In the genomic region with DNA sequence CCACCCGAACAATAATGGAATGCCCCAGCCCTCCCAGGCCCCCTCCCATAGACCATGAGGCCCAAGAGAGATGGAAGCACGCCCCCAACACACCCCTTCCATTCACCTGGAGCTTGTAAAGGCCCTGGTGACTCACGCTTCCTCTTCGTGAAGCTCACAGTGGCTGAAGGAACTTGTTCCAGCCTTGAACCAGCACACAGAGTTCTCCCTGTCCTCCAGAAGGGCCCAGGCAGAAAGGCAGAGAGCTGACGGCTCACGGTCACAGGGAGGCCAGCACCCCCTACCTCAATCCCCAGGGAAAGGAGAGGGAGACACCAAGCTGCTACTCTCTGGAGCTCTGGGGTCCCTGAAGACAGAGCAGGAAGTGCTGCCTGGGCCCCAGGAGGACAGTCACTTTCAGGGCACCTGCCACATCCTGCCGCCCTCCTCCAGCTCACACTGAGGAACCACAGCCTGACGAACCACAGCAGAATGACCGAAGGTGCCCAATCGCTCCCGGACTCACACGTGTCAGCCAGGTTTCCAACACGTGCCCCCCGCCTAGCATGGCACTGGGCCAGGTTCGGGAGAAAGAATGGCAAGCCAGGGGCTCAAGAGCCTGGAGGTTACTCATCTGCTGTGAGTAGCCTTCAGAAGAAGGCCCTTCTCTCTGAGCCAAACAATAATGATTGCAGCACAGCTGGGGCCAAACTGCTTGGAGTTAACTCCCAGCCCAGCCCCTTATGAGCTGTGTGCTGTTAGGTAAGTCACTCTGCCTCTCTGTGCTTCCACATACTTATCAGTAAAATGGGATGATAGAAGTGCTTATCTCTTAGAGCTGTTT, we compare ENCODE assay signal across 1 cellular context.
TF ChIP-seq lines count a peak whose summit lies in the region.

No MANE protein-coding gene starts in this region.

TF ChIP-seq in endothelial cell of umbilical vein, 7 proteins besides CTCF, POLR2A, EP300 and RAD21 (continued from another document):
- TF ChIP-seq JUN (IDR thresholded peaks at IDR 0.05; ENCODE audit: borderline replicate concordance, insufficient read depth, insufficient read length, low read depth) (peak; percentile 18), MYC (IDR thresholded peaks at IDR 0.05; ENCODE audit: low read depth, low read length) (no peak)
